23 cellular contexts compared by ENCODE assay signal in genomic region chr3:170553788-170554620, GRCh38. TPM values are rescaled to one million over a fixed set of nuclear protein-coding genes. Genes with fewer than 3 reads are reported as not detected.
DNase-seq lines count a peak whose midpoint lies in the region; ATAC-seq, FAIRE-seq and TF ChIP-seq lines count a peak whose summit lies in the region.
"Had no signal": no experiment of that assay in that cellular context is flagged by ENCODE, and none has a peak within 500 bp of the region (broad histone marks: within the 10 kb centered on the region; RNA-seq: fewer than 3 reads in every experiment).

No MANE protein-coding gene starts in this region.

- H3F3A ChIP-seq in GM23248 (ENCODE audit: insufficient read depth): no peaks in the 10 kb centered on the region

- in situ Hi-C loops in GM23248 (cut with MboI): no loop called here
- in situ Hi-C loops in SK-MEL-5 (cut with HindIII; ENCODE audit: low pct_unique_long_range_greater_than_20kb, low sequenced_read_pairs): no loop called here

- peak; percentile 25 to 27; a peak in 2 of 5 replicates for TF ChIP-seq RAD21 in A549 (conservative IDR thresholded peaks at IDR 0.05 in 1 of 2, IDR thresholded peaks at IDR 0.05 in 1 of 2)

- H3K4me2 ChIP-seq in A549: no peak overlapping the region
- H3K4me2 ChIP-seq in GM23248 (ENCODE audit: unreplicated experiment): no peak overlapping the region

- peak overlapping the region; percentile 59; the same call in 1 of the 2 replicates for H2AFZ ChIP-seq in GM23248

- DNase-seq in A549 (ENCODE audit: low read depth in 1 of 2, low spot score in 1 of 2) (no peak), GM23248 (peak; percentile 57), SK-MEL-5 (ENCODE audit: low read depth, low spot score) (peak; percentile 44), fibroblast of peridontal ligament (ENCODE audit: extremely low read depth) (peak; percentile 75), hypothalamus (lab: John Stamatoyannopoulos, UW) (no peak)
- DNase-seq: activated CD4-positive, alpha-beta memory T cell treated with anti-CD3 and anti-CD28 coated beads, Interleukin-2, amount 10 ng/mL, durations not matched to agents 7 days and 5 days; activated T-cell treated with anti-CD3 and anti-CD28 coated beads, Interleukin-2, amount 50 U/mL, for 72 hours; Calu3; effector memory CD4-positive, alpha-beta T cell; GF-D8; lower lobe of right lung; MG63; natural killer cell; NCI-H1694 treated with DMSO at 0.1 percent for 48 hours; stomach had no signal

- no peaks in the 10 kb centered on the region for H3K36me3 ChIP-seq in GM23248 (ENCODE audit: low read depth)
- H3K36me3 ChIP-seq: lower lobe of right lung, MG63, stomach, vagina had no signal

- CTCF ChIA-PET in A549 (lab: Yijun Ruan, JAX): interaction anchor here (0.6 to 1.7 kb wide), 10 partner anchors 19 to 1591 kb away, joined by 3 to 6 read pairs (median 3); no protein-coding TSS in a partner anchor

- no peaks in the 10 kb centered on the region for H3K9me2 ChIP-seq in GM23248 (ENCODE audit: insufficient read depth)

- no peaks in the 10 kb centered on the region for H3K4me1 ChIP-seq in A549
- peaks cover 7% of the 10 kb centered on the region; the same call in 1 of the 2 replicates for H3K4me1 ChIP-seq in GM23248 (ENCODE audit: insufficient read depth)
- H3K4me1 ChIP-seq: lower lobe of right lung, stomach, vagina had no signal

- H3K9ac ChIP-seq in GM23248: no peak overlapping the region

- TF ChIP-seq CTCF in A549 (IDR thresholded peaks at IDR 0.05): peak; percentile 16; the same call in 2 of the 3 replicates

- POLR2A ChIA-PET in A549 (lab: Yijun Ruan, JAX): no interaction called here

- H3K27ac ChIP-seq in A549: no peak overlapping the region
- no peak overlapping the region for H3K27ac ChIP-seq in GM23248
- H3K27ac ChIP-seq: lower lobe of right lung, stomach, vagina had no signal

- H3K27me3 ChIP-seq in GM23248 (replicated peaks; ENCODE audit: insufficient read depth): no peaks in the 10 kb centered on the region
- H3K27me3 ChIP-seq: MG63, stomach, vagina had no signal

- H4K20me1 ChIP-seq in GM23248 (ENCODE audit: insufficient read depth): no peaks in the 10 kb centered on the region

- H3K79me2 ChIP-seq in GM23248 (ENCODE audit: insufficient read depth): no peaks in the 10 kb centered on the region

- no peak for TF ChIP-seq POLR2A in A549 (IDR thresholded peaks at IDR 0.05; ENCODE audit: low read length)

- no peak for TF ChIP-seq EP300 in A549 (IDR thresholded peaks at IDR 0.05)

- no peak for FAIRE-seq in A549 (lab: Jason Lieb, UNC)
- FAIRE-seq: bronchial epithelial cell, frontal cortex, H1 had no signal

- 38% methylated on average over 3 of the region's 3 CpGs for WGBS in A549 (ENCODE audit: missing lambda C conversion rate)
- 21 to 27% methylated on average over 3 of the region's 3 CpGs for WGBS in GM23248 (ENCODE audit: low coverage in 1 of 2, low lambda C conversion rate in 2 of 2, missing lambda C conversion rate in 2 of 2), 2 experiments

- H3K9me3 ChIP-seq in A549 (no peaks in the 10 kb centered on the region), GM23248 (ENCODE audit: low read depth) (no peaks in the 10 kb centered on the region)
- H3K9me3 ChIP-seq: lower lobe of right lung, MG63, stomach, vagina had no signal

- H3K4me3 ChIP-seq in A549 (no peak overlapping the region), GM23248 (no peak overlapping the region)
- H3K4me3 ChIP-seq: lower lobe of right lung, MG63, stomach, vagina had no signal

- ATAC-seq in A549 (no peak), HG02973 (IDR thresholded peaks at IDR 0.05; ENCODE audit: unreplicated experiment) (no peak), HG02610 (IDR thresholded peaks at IDR 0.05; ENCODE audit: unreplicated experiment) (no peak), HG03442 (IDR thresholded peaks at IDR 0.05; ENCODE audit: unreplicated experiment) (no peak)
- ATAC-seq: activated T-cell treated with anti-CD3 and anti-CD28 coated beads, Interleukin-2, amount 50 U/mL, for 72 hours; lower lobe of right lung; natural killer cell had no signal

TF ChIP-seq in A549, 52 proteins besides CTCF, POLR2A, EP300 and RAD21:
- no peak for TF ChIP-seq PBX3 (IDR thresholded peaks at IDR 0.05)
- TF ChIP-seq POLR2AphosphoS2 (conservative IDR thresholded peaks at IDR 0.05; ENCODE audit: low read length): no peak
- no peak for TF ChIP-seq KDM5A (IDR thresholded peaks at IDR 0.05)
- TF ChIP-seq SMC3 (IDR thresholded peaks at IDR 0.05): 0 out of 3 replicates have a peak, but pooled peaks have one; percentile 15

RNA-seq across cellular contexts. Expression of gene SLC7A14, which starts 31.9 kb away (rescaled TPM):
- polyA plus RNA-seq in A549 (2011; rRNA removed): not detected in 2 replicates
- polyA plus RNA-seq in A549 (2012; cell fraction: cytosol; rRNA removed): not detected in 2 replicates
- polyA plus RNA-seq in A549 (2012; cell fraction: nucleus; rRNA removed): not detected in 2 replicates
- polyA plus RNA-seq in A549 (2017; fragmentation: RNase III; extraction: RNeasy Plus Mini Kit Qiagen cat#74134 plus additional on column Dnase treatment): not detected in 3 replicates
- polyA minus RNA-seq in A549 (2011; rRNA and poly(A)+ RNA removed): not detected in 2 replicates
- under 0.01 TPM in 1 of 2 replicates, not detected in the other for total RNA-seq in GM23248 (2014; rRNA removed; shearing (Covaris generic))
- 0.05 and 0.06 TPM in 2 replicates for polyA plus RNA-seq in GM23248 (2016; fragmentation: Nextera tagmentation; extraction: Ambion mirVana)
- total RNA-seq in SK-MEL-5 (2014; rRNA removed; shearing (Covaris generic)): not detected in 2 replicates
- polyA plus RNA-seq in SK-MEL-5 (2015; cell fraction: cytosol; rRNA removed): not detected in 2 replicates
- not detected in 2 replicates for polyA plus RNA-seq in SK-MEL-5 (2015; cell fraction: nucleus; rRNA removed)
- total RNA-seq: activated CD4-positive, alpha-beta memory T cell treated with anti-CD3 and anti-CD28 coated beads, Interleukin-2, amount 10 ng/mL, durations not matched to agents 7 days and 5 days; activated T-cell treated with anti-CD3 and anti-CD28 coated beads, Interleukin-2, amount 50 U/mL, for 72 hours; Calu3; natural killer cell; NCI-H460 had no signal

Comparison
In these comparisons a context has a peak if more than half of its experiments do, and no peak if none do; other contexts are left out.
1. DNase-seq: peak in GM23248 (single experiment), SK-MEL-5 (single experiment) and fibroblast of peridontal ligament (single experiment); none in A549 (0 of 2) and hypothalamus (0 of 51).